ENCODE assay signal across 17 cellular contexts in the genomic region with DNA sequence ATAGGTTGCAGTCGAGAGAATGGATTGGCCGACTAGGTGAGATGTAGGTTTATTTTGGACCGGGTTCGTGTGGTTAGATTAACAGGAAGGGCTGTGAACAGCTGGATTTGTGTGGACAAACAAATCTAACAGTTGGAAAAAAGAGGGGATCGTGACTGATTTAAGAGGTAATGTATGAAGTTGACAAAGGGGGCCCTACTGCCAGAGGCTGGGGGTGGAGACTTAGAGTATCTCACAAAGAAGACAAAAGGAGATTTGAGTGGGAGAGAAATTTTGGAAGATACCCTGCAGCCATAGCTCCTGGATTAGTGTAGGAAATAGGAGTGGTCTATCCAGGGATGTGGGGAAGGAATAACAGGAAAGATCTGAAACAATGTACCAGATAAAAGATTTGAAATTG. TPM values are rescaled to one million over a fixed set of nuclear protein-coding genes. Genes with fewer than 3 reads are reported as not detected.
A peak's percentile ranks its signal among the peaks of the same experiment; 100 is the strongest.
DNase-seq lines count a peak whose midpoint lies in the region; ATAC-seq, FAIRE-seq and TF ChIP-seq lines count a peak whose summit lies in the region.
"Had no signal": no experiment of that assay in that cellular context is flagged by ENCODE, and none has a peak within 500 bp of the region (broad histone marks: within the 10 kb centered on the region; RNA-seq: fewer than 3 reads in every experiment).

No MANE protein-coding gene starts in this region.

- H3K27me3 Mint-ChIP-seq in activated CD4-positive, alpha-beta memory T cell treated with anti-CD3 and anti-CD28 coated beads, Interleukin-2, amount 10 ng/mL, durations not matched to agents 7 days and 5 days, result peaks cover 30% of the 10 kb centered on the region

- H3K36me3 Mint-ChIP-seq in activated CD4-positive, alpha-beta memory T cell treated with anti-CD3 and anti-CD28 coated beads, Interleukin-2, amount 10 ng/mL, durations not matched to agents 7 days and 5 days (ENCODE audit: low read depth), result no peaks in the 10 kb centered on the region
- H3K36me3 Mint-ChIP-seq: CD8-positive, alpha-beta T cell had no signal

- DNase-seq in heart left ventricle (no peak), Right ventricle myocardium inferior (ENCODE audit: missing footprints) (no peak), HAP-1 (ENCODE audit: low spot score in 2 of 2) (peak; percentile 18 to 42), fibroblast of pulmonary artery (ENCODE audit: low read depth) (peak; percentile 74), prostate gland (ENCODE audit: low spot score) (no peak), urothelium cell line (ENCODE audit: low spot score) (no peak), DMS114 treated with DMSO at 0.1 percent for 48 hours (lab: John Stamatoyannopoulos, UW; ENCODE audit: unreplicated experiment) (no peak)
- no peak for DNase-seq in activated CD4-positive, alpha-beta memory T cell treated with anti-CD3 and anti-CD28 coated beads, Interleukin-2, amount 10 ng/mL, durations not matched to agents 7 days and 5 days
- DNase-seq: 8988T; CD8-positive, alpha-beta T cell; COR-L47; DMS53; GF-D8 had no signal

- in situ Hi-C loops in HAP-1 (cut with MboI; ENCODE audit: low sequenced_read_pairs), result no loop called here

- CTCF ChIA-PET in activated CD4-positive, alpha-beta memory T cell treated with anti-CD3 and anti-CD28 coated beads, Interleukin-2, amount 10 ng/mL, durations not matched to agents 7 days and 5 days (lab: Charles Lee), result no interaction called here

- TF ChIP-seq CTCF in heart left ventricle (IDR thresholded peaks at IDR 0.05) (no peak), fibroblast of pulmonary artery (IDR thresholded peaks at IDR 0.05; ENCODE audit: low read length, missing control alignments) (no peak), prostate gland (IDR thresholded peaks at IDR 0.05) (no peak)

- peaks cover 2% of the 10 kb centered on the region for H3K9me3 Mint-ChIP-seq in activated CD4-positive, alpha-beta memory T cell treated with anti-CD3 and anti-CD28 coated beads, Interleukin-2, amount 10 ng/mL, durations not matched to agents 7 days and 5 days

- POLR2A ChIA-PET in activated CD4-positive, alpha-beta memory T cell treated with anti-CD3 and anti-CD28 coated beads, Interleukin-2, amount 10 ng/mL, durations not matched to agents 7 days and 5 days (lab: Charles Lee), result no interaction called here

- FAIRE-seq in urothelium cell line (lab: Jason Lieb, UNC), result no peak
- FAIRE-seq: HTR-8/SVneo had no signal

- H3K9me3 ChIP-seq in heart left ventricle (peaks cover 0 to 13% (median 6%) of the 10 kb centered on the region in 12 donors), HAP-1 (peaks cover 2% of the 10 kb centered on the region; the same call in 1 of the 2 replicates), prostate gland (no peaks in the 10 kb centered on the region)

- H3K36me3 ChIP-seq in heart left ventricle, result no peaks in the 10 kb centered on the region
- no peaks in the 10 kb centered on the region for H3K36me3 ChIP-seq in HAP-1 (replicated peaks)
- no peaks in the 10 kb centered on the region for H3K36me3 ChIP-seq in prostate gland
- H3K36me3 ChIP-seq: BLaER1 treated with 17β-estradiol and CSF1 and Interleukin-3, amounts not matched to agents 10 nM and 100 nM had no signal

- H3K4me3 ChIP-seq in heart left ventricle (peak overlapping the region in 11 of 12 donors; percentile 10 to 65 (median 53)), HAP-1 (no peak overlapping the region), fibroblast of pulmonary artery (replicated peaks; ENCODE audit: low read depth, low read length) (no peak overlapping the region), prostate gland (no peak overlapping the region)
- H3K4me3 ChIP-seq: BLaER1 treated with 17β-estradiol and CSF1 and Interleukin-3, amounts not matched to agents 10 nM and 100 nM had no signal

- TF ChIP-seq POLR2A in heart left ventricle (IDR thresholded peaks at IDR 0.05) (no peak), prostate gland (IDR thresholded peaks at IDR 0.05) (no peak)

- 39 to 59% (median 52%) methylated on average over 5 of the region's 5 CpGs for WGBS in heart left ventricle, 4 donors
- WGBS in prostate gland, result 35% methylated on average over 5 of the region's 5 CpGs

- intact Hi-C loops in heart left ventricle (cut with DNase I) (no loop called here), Right ventricle myocardium inferior (cut with DNase I) (no loop called here), prostate gland (cut with DNase I) (no loop called here)

- H3K27ac Mint-ChIP-seq in activated CD4-positive, alpha-beta memory T cell treated with anti-CD3 and anti-CD28 coated beads, Interleukin-2, amount 10 ng/mL, durations not matched to agents 7 days and 5 days, result no peak overlapping the region
- H3K27ac Mint-ChIP-seq: CD8-positive, alpha-beta T cell had no signal

- H3K4me3 Mint-ChIP-seq in activated CD4-positive, alpha-beta memory T cell treated with anti-CD3 and anti-CD28 coated beads, Interleukin-2, amount 10 ng/mL, durations not matched to agents 7 days and 5 days, result no peak overlapping the region
- H3K4me3 Mint-ChIP-seq: CD8-positive, alpha-beta T cell had no signal

- H3K27ac ChIP-seq in heart left ventricle (peak overlapping the region; percentile 25 to 96 (median 86)), prostate gland (peak overlapping the region; percentile 60 to 91)
- H3K27ac ChIP-seq: BLaER1 treated with 17β-estradiol and CSF1 and Interleukin-3, amounts not matched to agents 10 nM and 100 nM had no signal

- H3K27me3 ChIP-seq in heart left ventricle (peaks cover 0 to 3% (median 0%) of the 10 kb centered on the region in 9 donors), HAP-1 (ENCODE audit: low read depth) (no peaks in the 10 kb centered on the region; the same call in 1 of the 2 replicates), prostate gland (replicated peaks; ENCODE audit: insufficient read depth) (no peaks in the 10 kb centered on the region)
- H3K27me3 ChIP-seq: BLaER1 treated with 17β-estradiol and CSF1 and Interleukin-3, amounts not matched to agents 10 nM and 100 nM had no signal

- no peak for ATAC-seq in heart left ventricle
- ATAC-seq in Right ventricle myocardium inferior, result no peak
- ATAC-seq: CD8-positive, alpha-beta T cell; HCT116 had no signal

- peaks cover 0 to 26% (median 0%) of the 10 kb centered on the region in 12 donors for H3K4me1 ChIP-seq in heart left ventricle
- H3K4me1 ChIP-seq in HAP-1, result no peaks in the 10 kb centered on the region
- H3K4me1 ChIP-seq in prostate gland (replicated peaks), result peaks cover 15% of the 10 kb centered on the region

- no peaks in the 10 kb centered on the region for H3K4me1 Mint-ChIP-seq in activated CD4-positive, alpha-beta memory T cell treated with anti-CD3 and anti-CD28 coated beads, Interleukin-2, amount 10 ng/mL, durations not matched to agents 7 days and 5 days

RNA-seq across cellular contexts. Expression of gene PLA2G5, which starts 38.8 kb away (rescaled TPM):
- total RNA-seq in heart left ventricle (10 to 100 TPM; 31.9 to 80.3 (median 43.9) TPM), Right ventricle myocardium inferior (65.6 TPM), prostate gland (10 to 100 TPM in 1 of 2 donors, 1 to 10 TPM in 1; 8.7 to 23.2 TPM)
- 100 to 1,000 TPM in 1 of 2 donors, 10 to 100 TPM in 1; 25.6 to 102 TPM for polyA plus RNA-seq in heart left ventricle
- not detected for total RNA-seq in activated CD4-positive, alpha-beta memory T cell treated with anti-CD3 and anti-CD28 coated beads, Interleukin-2, amount 10 ng/mL, durations not matched to agents 7 days and 5 days
- total RNA-seq: CD8-positive, alpha-beta T cell; H4 had no signal

RNA-seq across cellular contexts. Expression of gene PLA2G2A, which starts 51.7 kb away (rescaled TPM):
- total RNA-seq in heart left ventricle (100 to 1,000 TPM in 2 of 9 donors, 10 to 100 TPM in 5, 1 to 10 TPM in 2; 2.8 to 539 (median 26.5) TPM), Right ventricle myocardium inferior (332 TPM), prostate gland (100 to 1,000 TPM; 106 to 146 TPM)
- polyA plus RNA-seq in heart left ventricle, result 100 to 1,000 TPM; 107 to 112 TPM
- not detected for total RNA-seq in activated CD4-positive, alpha-beta memory T cell treated with anti-CD3 and anti-CD28 coated beads, Interleukin-2, amount 10 ng/mL, durations not matched to agents 7 days and 5 days
- total RNA-seq: CD8-positive, alpha-beta T cell; H4 had no signal

Comparison
In these comparisons a context has a peak if more than half of its experiments do, and no peak if none do; other contexts are left out.
1. DNase-seq: peak in HAP-1 (2 of 2) and fibroblast of pulmonary artery (single experiment); none in heart left ventricle (0 of 5), Right ventricle myocardium inferior (single experiment), prostate gland (single experiment), activated CD4-positive, alpha-beta memory T cell treated with anti-CD3 and anti-CD28 coated beads, Interleukin-2, amount 10 ng/mL, durations not matched to agents 7 days and 5 days (single experiment), urothelium cell line (single experiment) and DMS114 treated with DMSO at 0.1 percent for 48 hours (single experiment).
2. H3K4me3 ChIP-seq: peak in heart left ventricle (11 of 12); none in HAP-1 (single experiment), fibroblast of pulmonary artery (single experiment) and prostate gland (0 of 2).
3. RNA of gene PLA2G5, which starts 38.8 kb away (total RNA-seq): 65.6 TPM in Right ventricle myocardium inferior (single experiment), 31.9 to 80.3 TPM in heart left ventricle and 8.7 to 23.2 TPM in prostate gland; not detected in activated CD4-positive, alpha-beta memory T cell treated with anti-CD3 and anti-CD28 coated beads, Interleukin-2, amount 10 ng/mL, durations not matched to agents 7 days and 5 days; every median in the first group is over 4 times any median in the second.